ENCODE assay signal across 8 cellular contexts in genomic region chr3:171811059-171811912, GRCh38. TPM values are rescaled to one million over a fixed set of nuclear protein-coding genes. Genes with fewer than 3 reads are reported as not detected.
DNase-seq lines count a peak whose midpoint lies in the region; ATAC-seq, FAIRE-seq and TF ChIP-seq lines count a peak whose summit lies in the region.

No MANE protein-coding gene starts in this region.

- TF ChIP-seq POLR2A in gastrocnemius medialis (IDR thresholded peaks at IDR 0.05): no peak

- in situ Hi-C loops in gastrocnemius medialis (cut with MboI; ENCODE audit: low sequenced_read_pairs in 4 of 4): no loop called here

- ATAC-seq in T-helper 17 cell (no peak), foreskin keratinocyte (peak; percentile 79), gastrocnemius medialis (peak; percentile 60 to 64)

- no peaks in the 10 kb centered on the region for H3K9me3 Mint-ChIP-seq in activated CD4-positive, alpha-beta T cell treated with anti-CD3 and anti-CD28 coated beads, Interleukin-2, amount 10 ng/mL, durations not matched to agents 7 days and 5 days

- intact Hi-C loops in gastrocnemius medialis (cut with DNase I; ENCODE audit: low total_unique reads): no loop called here

- H3K27me3 ChIP-seq in foreskin keratinocyte: no peaks in the 10 kb centered on the region
- H3K27me3 ChIP-seq in gastrocnemius medialis: no peaks in the 10 kb centered on the region

- peaks cover 11% of the 10 kb centered on the region for H3K4me1 Mint-ChIP-seq in activated CD4-positive, alpha-beta T cell treated with anti-CD3 and anti-CD28 coated beads, Interleukin-2, amount 10 ng/mL, durations not matched to agents 7 days and 5 days
- peaks cover 28% of the 10 kb centered on the region for H3K4me1 Mint-ChIP-seq in T-helper 17 cell

- H3K4me3 Mint-ChIP-seq in activated CD4-positive, alpha-beta T cell treated with anti-CD3 and anti-CD28 coated beads, Interleukin-2, amount 10 ng/mL, durations not matched to agents 7 days and 5 days: peak overlapping the region; percentile 75
- H3K4me3 Mint-ChIP-seq in T-helper 17 cell: peak overlapping the region; percentile 80

- DNase-seq in activated CD4-positive, alpha-beta T cell treated with anti-CD3 and anti-CD28 coated beads, Interleukin-2, amount 10 ng/mL, durations not matched to agents 7 days and 5 days: no peak
- no peak for DNase-seq in activated CD4-positive, alpha-beta T cell treated with anti-CD3 and anti-CD28 coated beads for 4 hours
- DNase-seq in T-helper 17 cell: no peak
- peak; percentile 99 for DNase-seq in foreskin keratinocyte
- DNase-seq in gastrocnemius medialis: peak; percentile 30 to 45
- DNase-seq in NCI-H774 (lab: John Stamatoyannopoulos, UW): no peak
- DNase-seq in GM19239 (ENCODE audit: insufficient read length, low spot score): no peak
- no peak for DNase-seq in NCI-H1092 treated with DMSO at 0.1 percent for 48 hours (lab: John Stamatoyannopoulos, UW)

- POLR2A ChIA-PET in activated CD4-positive, alpha-beta T cell treated with anti-CD3 and anti-CD28 coated beads, Interleukin-2, amount 10 ng/mL, durations not matched to agents 7 days and 5 days (lab: Charles Lee): no interaction called here

- peaks cover 53% of the 10 kb centered on the region for H3K27me3 Mint-ChIP-seq in activated CD4-positive, alpha-beta T cell treated with anti-CD3 and anti-CD28 coated beads, Interleukin-2, amount 10 ng/mL, durations not matched to agents 7 days and 5 days
- peaks cover 10% of the 10 kb centered on the region for H3K27me3 Mint-ChIP-seq in T-helper 17 cell

- CTCF ChIA-PET in activated CD4-positive, alpha-beta T cell treated with anti-CD3 and anti-CD28 coated beads, Interleukin-2, amount 10 ng/mL, durations not matched to agents 7 days and 5 days (lab: Charles Lee): no interaction called here

- no peaks in the 10 kb centered on the region for H3K36me3 Mint-ChIP-seq in activated CD4-positive, alpha-beta T cell treated with anti-CD3 and anti-CD28 coated beads, Interleukin-2, amount 10 ng/mL, durations not matched to agents 7 days and 5 days (ENCODE audit: low read depth)
- H3K36me3 Mint-ChIP-seq in T-helper 17 cell (ENCODE audit: low read depth): no peaks in the 10 kb centered on the region

- FAIRE-seq in GM19239 (lab: Jason Lieb, UNC): no peak

- H3K36me3 ChIP-seq in gastrocnemius medialis: no peaks in the 10 kb centered on the region

- no peaks in the 10 kb centered on the region for H3K9me3 ChIP-seq in T-helper 17 cell (ENCODE audit: control insufficient read depth, low read length, poor library complexity, severe bottlenecking)
- H3K9me3 ChIP-seq in gastrocnemius medialis: no peaks in the 10 kb centered on the region

- H3K27ac ChIP-seq in foreskin keratinocyte: peak overlapping the region; percentile 99
- H3K27ac ChIP-seq in gastrocnemius medialis: peak overlapping the region; percentile 68 to 81 (median 75)

- no peak for TF ChIP-seq CTCF in foreskin keratinocyte (conservative IDR thresholded peaks at IDR 0.05)
- no peak for TF ChIP-seq CTCF in gastrocnemius medialis (IDR thresholded peaks at IDR 0.05 in 4 of 5, conservative IDR thresholded peaks at IDR 0.05 in 1 of 5)

- H3K4me3 ChIP-seq in gastrocnemius medialis: peak overlapping the region; percentile 68 to 86 (median 74)

- no peak overlapping the region for H3K27ac Mint-ChIP-seq in activated CD4-positive, alpha-beta T cell treated with anti-CD3 and anti-CD28 coated beads, Interleukin-2, amount 10 ng/mL, durations not matched to agents 7 days and 5 days
- H3K27ac Mint-ChIP-seq in T-helper 17 cell: peak overlapping the region; percentile 32

- H3K4me1 ChIP-seq in foreskin keratinocyte (peaks cover 30% of the 10 kb centered on the region), gastrocnemius medialis (peaks cover 6% of the 10 kb centered on the region in 2 donors)

RNA-seq across cellular contexts. Expression of gene PLD1, which starts 1.0 kb away (rescaled TPM):
- total RNA-seq in activated CD4-positive, alpha-beta T cell treated with anti-CD3 and anti-CD28 coated beads, Interleukin-2, amount 10 ng/mL, durations not matched to agents 7 days and 5 days: under 1 TPM; 0.50 to 0.94 TPM
- total RNA-seq in T-helper 17 cell (1 to 10 TPM; 6.2 to 9.4 TPM), foreskin keratinocyte (6.1 and 7.7 TPM in 2 replicates), gastrocnemius medialis (1 to 10 TPM; 1.9 to 5.6 (median 4.6) TPM)
- 2.1 and 2.7 TPM in 2 replicates for polyA plus RNA-seq in foreskin keratinocyte

RNA-seq across cellular contexts. Expression of gene TMEM212, which starts 31.9 kb away (rescaled TPM):
- not detected for total RNA-seq in activated CD4-positive, alpha-beta T cell treated with anti-CD3 and anti-CD28 coated beads, Interleukin-2, amount 10 ng/mL, durations not matched to agents 7 days and 5 days
- total RNA-seq in T-helper 17 cell: not detected
- total RNA-seq in foreskin keratinocyte: not detected in 2 replicates
- not detected in 2 replicates for polyA plus RNA-seq in foreskin keratinocyte
- not detected for total RNA-seq in gastrocnemius medialis

Comparison
In these comparisons a context has a peak if more than half of its experiments do, and no peak if none do; other contexts are left out.
1. DNase-seq: peak in foreskin keratinocyte (2 of 2) and gastrocnemius medialis (2 of 2); none in activated CD4-positive, alpha-beta T cell treated with anti-CD3 and anti-CD28 coated beads, Interleukin-2, amount 10 ng/mL, durations not matched to agents 7 days and 5 days (single experiment), activated CD4-positive, alpha-beta T cell treated with anti-CD3 and anti-CD28 coated beads for 4 hours (0 of 2), T-helper 17 cell (0 of 3), NCI-H774 (single experiment), GM19239 (single experiment) and NCI-H1092 treated with DMSO at 0.1 percent for 48 hours (single experiment).